8 cellular contexts compared by ENCODE assay signal in genomic region chr1:209937996-209938959, GRCh38. TPM values are rescaled to one million over a fixed set of nuclear protein-coding genes. Genes with fewer than 3 reads are reported as not detected.
DNase-seq lines count a peak whose midpoint lies in the region; ATAC-seq and TF ChIP-seq lines count a peak whose summit lies in the region.

Gene SYT14 (plus strand): TSS chr1:209938217. CDS start chr1:209938265, 48 bp downstream.

- TF ChIP-seq CTCF in cardiac fibroblast (IDR thresholded peaks at IDR 0.05; ENCODE audit: low read depth, low read length): no peak
- no peak for TF ChIP-seq CTCF in mesothelial cell of epicardium (IDR thresholded peaks at IDR 0.05; ENCODE audit: unreplicated experiment)

- no peaks in the 10 kb centered on the region for H3K36me3 Mint-ChIP-seq in mesothelial cell of epicardium

- H3K4me3 Mint-ChIP-seq in mesothelial cell of epicardium: peak within 1 kb of the TSS; percentile 68

- ATAC-seq in GM21390 (IDR thresholded peaks at IDR 0.05; ENCODE audit: unreplicated experiment) (peak; percentile 30), GM19351 (IDR thresholded peaks at IDR 0.05; ENCODE audit: unreplicated experiment) (no peak)

- peak within 1 kb of the TSS; percentile 46 to 69 for H3K4me3 ChIP-seq in cardiac fibroblast (replicated peaks in 1 of 2; ENCODE audit: low read depth in 2 of 2, low read length in 2 of 2)
- H3K4me3 ChIP-seq in effector memory CD4-positive, alpha-beta T cell (ENCODE audit: insufficient read depth, low read depth, low read length, poor library complexity, severe bottlenecking): no peak within 1 kb of the TSS

- no peaks in the 10 kb centered on the region for H3K4me1 ChIP-seq in effector memory CD4-positive, alpha-beta T cell (ENCODE audit: control insufficient read depth, insufficient read depth, low read length, poor library complexity, severe bottlenecking)

- DNase-seq in AG08396 (ENCODE audit: low spot score) (peak; percentile 88), NCI-H510A treated with DMSO at 0.1 percent for 48 hours (lab: John Stamatoyannopoulos, UW) (peak; percentile 73), cardiac fibroblast (ENCODE audit: low read depth in 2 of 2) (peak; percentile 59 to 64), mesothelial cell of epicardium (ENCODE audit: low spot score in 2 of 2, unreplicated experiment in 2 of 2) (peak; percentile 23 to 52), NAMALWA (ENCODE audit: low spot score) (no peak)
- no peak for DNase-seq in effector memory CD4-positive, alpha-beta T cell

- H3K9me3 ChIP-seq in effector memory CD4-positive, alpha-beta T cell (ENCODE audit: control insufficient read depth, low read length): no peaks in the 10 kb centered on the region

- no peaks in the 10 kb centered on the region for H3K27me3 ChIP-seq in effector memory CD4-positive, alpha-beta T cell (replicated peaks; ENCODE audit: control insufficient read depth, insufficient read depth, low read length, poor library complexity, severe bottlenecking)

- H3K4me1 Mint-ChIP-seq in mesothelial cell of epicardium: peaks cover 8% of the 10 kb centered on the region

- H3K27me3 Mint-ChIP-seq in mesothelial cell of epicardium (ENCODE audit: low read depth): peaks cover 79% of the 10 kb centered on the region

- no peaks in the 10 kb centered on the region for H3K9me3 Mint-ChIP-seq in mesothelial cell of epicardium

- H3K27ac Mint-ChIP-seq in mesothelial cell of epicardium: no peak within 1 kb of the TSS

- H3K36me3 ChIP-seq in effector memory CD4-positive, alpha-beta T cell (ENCODE audit: control insufficient read depth, insufficient read depth, low read length): no peaks in the 10 kb centered on the region

- H3K27ac ChIP-seq in effector memory CD4-positive, alpha-beta T cell (ENCODE audit: insufficient read depth, low read length, poor library complexity, severe bottlenecking): no peak within 1 kb of the TSS

RNA-seq across cellular contexts. Expression of gene SYT14, which starts in this region (rescaled TPM):
- total RNA-seq in mesothelial cell of epicardium: 1.1 to 1.8 TPM (median 1.7 TPM) in 3 replicates

Comparison
In these comparisons a context has a peak if more than half of its experiments do, and no peak if none do; other contexts are left out.
1. DNase-seq: peak in AG08396 (single experiment), NCI-H510A treated with DMSO at 0.1 percent for 48 hours (single experiment), cardiac fibroblast (2 of 2) and mesothelial cell of epicardium (2 of 2); none in NAMALWA (single experiment) and effector memory CD4-positive, alpha-beta T cell (0 of 3).